Comparison of ENCODE assay signal across 1 cellular context in the genomic region with DNA sequence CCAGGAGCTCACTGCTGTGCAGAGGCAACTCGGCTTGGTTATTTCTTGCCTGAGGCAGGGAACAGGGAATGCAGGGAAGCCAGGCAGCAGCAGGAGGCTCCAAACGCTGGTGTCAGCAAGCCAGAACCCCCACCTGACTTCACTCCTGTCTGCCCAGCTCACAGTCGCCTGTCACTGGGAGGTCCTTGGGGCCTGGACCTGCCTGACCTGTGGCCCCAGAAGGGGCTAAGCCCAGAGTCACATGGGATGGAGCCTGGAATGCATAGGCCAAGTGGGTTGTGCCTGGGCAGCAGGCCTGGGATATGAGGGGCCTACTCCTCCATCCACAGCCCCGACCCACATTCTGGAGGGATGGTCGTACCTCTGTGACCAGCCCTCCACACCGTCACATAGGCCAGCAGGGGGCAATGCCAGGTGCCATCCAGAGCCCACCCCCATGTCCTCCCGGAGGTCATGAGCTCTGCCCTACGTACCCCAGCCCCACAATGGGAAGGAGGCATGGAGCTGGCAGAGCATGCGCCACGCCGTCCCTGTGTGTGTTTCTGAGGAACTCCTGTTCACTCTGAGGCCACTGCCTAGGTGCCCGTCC.
TF ChIP-seq lines count a peak whose summit lies in the region.

No MANE protein-coding gene starts in this region.

TF ChIP-seq in HepG2, 621 proteins besides CTCF, POLR2A, EP300 and RAD21 (continued from another document):
- TF ChIP-seq, protein P1, sequence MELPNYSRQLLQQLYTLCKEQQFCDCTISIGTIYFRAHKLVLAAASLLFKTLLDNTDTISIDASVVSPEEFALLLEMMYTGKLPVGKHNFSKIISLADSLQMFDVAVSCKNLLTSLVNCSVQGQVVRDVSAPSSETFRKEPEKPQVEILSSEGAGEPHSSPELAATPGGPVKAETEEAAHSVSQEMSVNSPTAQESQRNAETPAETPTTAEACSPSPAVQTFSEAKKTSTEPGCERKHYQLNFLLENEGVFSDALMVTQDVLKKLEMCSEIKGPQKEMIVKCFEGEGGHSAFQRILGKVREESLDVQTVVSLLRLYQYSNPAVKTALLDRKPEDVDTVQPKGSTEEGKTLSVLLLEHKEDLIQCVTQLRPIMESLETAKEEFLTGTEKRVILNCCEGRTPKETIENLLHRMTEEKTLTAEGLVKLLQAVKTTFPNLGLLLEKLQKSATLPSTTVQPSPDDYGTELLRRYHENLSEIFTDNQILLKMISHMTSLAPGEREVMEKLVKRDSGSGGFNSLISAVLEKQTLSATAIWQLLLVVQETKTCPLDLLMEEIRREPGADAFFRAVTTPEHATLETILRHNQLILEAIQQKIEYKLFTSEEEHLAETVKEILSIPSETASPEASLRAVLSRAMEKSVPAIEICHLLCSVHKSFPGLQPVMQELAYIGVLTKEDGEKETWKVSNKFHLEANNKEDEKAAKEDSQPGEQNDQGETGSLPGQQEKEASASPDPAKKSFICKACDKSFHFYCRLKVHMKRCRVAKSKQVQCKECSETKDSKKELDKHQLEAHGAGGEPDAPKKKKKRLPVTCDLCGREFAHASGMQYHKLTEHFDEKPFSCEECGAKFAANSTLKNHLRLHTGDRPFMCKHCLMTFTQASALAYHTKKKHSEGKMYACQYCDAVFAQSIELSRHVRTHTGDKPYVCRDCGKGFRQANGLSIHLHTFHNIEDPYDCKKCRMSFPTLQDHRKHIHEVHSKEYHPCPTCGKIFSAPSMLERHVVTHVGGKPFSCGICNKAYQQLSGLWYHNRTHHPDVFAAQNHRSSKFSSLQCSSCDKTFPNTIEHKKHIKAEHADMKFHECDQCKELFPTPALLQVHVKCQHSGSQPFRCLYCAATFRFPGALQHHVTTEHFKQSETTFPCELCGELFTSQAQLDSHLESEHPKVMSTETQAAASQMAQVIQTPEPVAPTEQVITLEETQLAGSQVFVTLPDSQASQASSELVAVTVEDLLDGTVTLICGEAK (IDR thresholded peaks at IDR 0.05): no peak
- TF ChIP-seq, protein P1 (CRISPR knock-in tag; IDR thresholded peaks at IDR 0.05): no peak
- TF ChIP-seq ZNF33A (CRISPR knock-in tag; IDR thresholded peaks at IDR 0.05; ENCODE audit: borderline replicate concordance): no peak
- TF ChIP-seq ZNF326 (CRISPR knock-in tag; IDR thresholded peaks at IDR 0.05; ENCODE audit: borderline replicate concordance): peak; percentile 29; the same call in 1 of the 2 replicates
- 0 out of 2 replicates have a peak, but pooled peaks have one; percentile 35 for TF ChIP-seq TBX2 (CRISPR knock-in tag; IDR thresholded peaks at IDR 0.05; ENCODE audit: borderline replicate concordance)
TF ChIP-seq in HepG2: peak in this region for 54.
